Comparison of ENCODE assay signal across 8 cellular contexts in genomic region chr6:75602897-75603395, GRCh38. TPM values are rescaled to one million over a fixed set of nuclear protein-coding genes. Genes with fewer than 3 reads are reported as not detected.
A peak's percentile ranks its signal among the peaks of the same experiment; 100 is the strongest.
DNase-seq lines count a peak whose midpoint lies in the region; ATAC-seq, FAIRE-seq and TF ChIP-seq lines count a peak whose summit lies in the region.

No MANE protein-coding gene starts in this region.

- no peak for FAIRE-seq in RCC 7860 (lab: Jason Lieb, UNC)

- H3K36me3 ChIP-seq in SJCRH30 (0 out of 2 replicates have a peak, but pooled peaks cover 8% of the 10 kb centered on the region), psoas muscle (ENCODE audit: insufficient read depth in 1 of 2, low read depth in 1 of 2) (no peaks in the 10 kb centered on the region)

- H3K27ac Mint-ChIP-seq in activated CD8-positive, alpha-beta memory T cell treated with anti-CD3 and anti-CD28 coated beads, Interleukin-2, amount 10 ng/mL, durations not matched to agents 7 days and 5 days, result peak overlapping the region; percentile 97

- peaks cover 61% of the 10 kb centered on the region for H3K4me1 Mint-ChIP-seq in activated CD8-positive, alpha-beta memory T cell treated with anti-CD3 and anti-CD28 coated beads, Interleukin-2, amount 10 ng/mL, durations not matched to agents 7 days and 5 days

- CTCF ChIA-PET in activated CD8-positive, alpha-beta memory T cell treated with anti-CD3 and anti-CD28 coated beads, Interleukin-2, amount 10 ng/mL, durations not matched to agents 7 days and 5 days (lab: Charles Lee), result interaction anchor here (1.0 to 2.4 kb wide), 2 partner anchors 9 to 17 kb away, joined by 3 to 15 read pairs; no protein-coding TSS in a partner anchor

- intact Hi-C loops in psoas muscle (cut with DNase I), result loop anchor here in 1 of 2 donors (10.0 kb wide), 2 partner anchors 228 to 318 kb away; partner anchors contain the start of gene TMEM30A

- H3K27me3 ChIP-seq in SJCRH30 (no peaks in the 10 kb centered on the region), psoas muscle (ENCODE audit: insufficient read depth in 3 of 3, low read length in 2 of 3) (no peaks in the 10 kb centered on the region)

- H3K36me3 Mint-ChIP-seq in activated CD8-positive, alpha-beta memory T cell treated with anti-CD3 and anti-CD28 coated beads, Interleukin-2, amount 10 ng/mL, durations not matched to agents 7 days and 5 days, result peaks cover 17% of the 10 kb centered on the region

- H3K9me3 ChIP-seq in SJCRH30 (replicated peaks) (no peaks in the 10 kb centered on the region), psoas muscle (no peaks in the 10 kb centered on the region)

- peak overlapping the region; percentile 98 for H3K4me3 Mint-ChIP-seq in activated CD8-positive, alpha-beta memory T cell treated with anti-CD3 and anti-CD28 coated beads, Interleukin-2, amount 10 ng/mL, durations not matched to agents 7 days and 5 days

- peak; percentile 12 for ATAC-seq in activated CD8-positive, alpha-beta memory T cell treated with anti-CD3 and anti-CD28 coated beads, Interleukin-2, amount 10 ng/mL, durations not matched to agents 7 days and 5 days
- peak; percentile 19 for ATAC-seq in HG02798 (IDR thresholded peaks at IDR 0.05; ENCODE audit: poor library complexity, unreplicated experiment)
- no peak for ATAC-seq in psoas muscle

- no peaks in the 10 kb centered on the region for H3K27me3 Mint-ChIP-seq in activated CD8-positive, alpha-beta memory T cell treated with anti-CD3 and anti-CD28 coated beads, Interleukin-2, amount 10 ng/mL, durations not matched to agents 7 days and 5 days

- WGBS in psoas muscle, 3 donors, result 4 to 14% (median 5%) methylated on average over 3 of the region's 3 CpGs

- H3K4me3 ChIP-seq in SJCRH30, result peak overlapping the region; percentile 96
- H3K4me3 ChIP-seq in fibroblast of pulmonary artery (replicated peaks; ENCODE audit: low read depth, low read length), result peak overlapping the region; percentile 75
- peak overlapping the region; percentile 76 for H3K4me3 ChIP-seq in psoas muscle

- no peaks in the 10 kb centered on the region for H3K9me3 Mint-ChIP-seq in activated CD8-positive, alpha-beta memory T cell treated with anti-CD3 and anti-CD28 coated beads, Interleukin-2, amount 10 ng/mL, durations not matched to agents 7 days and 5 days (ENCODE audit: low read depth)

- no peak for TF ChIP-seq CTCF in fibroblast of pulmonary artery (IDR thresholded peaks at IDR 0.05; ENCODE audit: low read length, missing control alignments)
- TF ChIP-seq CTCF in psoas muscle (IDR thresholded peaks at IDR 0.05), result no peak

- H3K27ac ChIP-seq in SJCRH30, result peak overlapping the region; percentile 97
- peak overlapping the region; percentile 98 for H3K27ac ChIP-seq in psoas muscle

- H3K4me1 ChIP-seq in SJCRH30 (peaks cover 7% of the 10 kb centered on the region), psoas muscle (peaks cover 31% of the 10 kb centered on the region)

- DNase-seq in activated CD8-positive, alpha-beta memory T cell treated with anti-CD3 and anti-CD28 coated beads, Interleukin-2, amount 10 ng/mL, durations not matched to agents 7 days and 5 days, result no peak
- no peak for DNase-seq in activated CD8-positive, alpha-beta memory T cell treated with anti-CD3 and anti-CD28 coated beads, Interleukin-2, amount 50 U/mL, for 4 hours
- DNase-seq in SJCRH30 (no peak), fibroblast of pulmonary artery (ENCODE audit: low read depth) (no peak), psoas muscle (no peak), RCC 7860 (ENCODE audit: low spot score) (no peak), retina (no peak)

RNA-seq across cellular contexts. Expression of gene SENP6, which starts 1.3 kb away (rescaled TPM):
- total RNA-seq in activated CD8-positive, alpha-beta memory T cell treated with anti-CD3 and anti-CD28 coated beads, Interleukin-2, amount 10 ng/mL, durations not matched to agents 7 days and 5 days, result 10 to 100 TPM; 79.2 to 80.4 TPM
- total RNA-seq in SJCRH30 (2014; rRNA removed; shearing (Covaris generic)), result 65.8 and 78.1 TPM in 2 replicates
- 10 to 100 TPM; 51.5 to 69.5 (median 63.8) TPM for total RNA-seq in psoas muscle
- polyA plus RNA-seq in psoas muscle, result 10 to 100 TPM; 17.6 to 44.8 (median 19.2) TPM

Comparison
In these comparisons a context has a peak if more than half of its experiments do, and no peak if none do; other contexts are left out.
1. ATAC-seq: peak in activated CD8-positive, alpha-beta memory T cell treated with anti-CD3 and anti-CD28 coated beads, Interleukin-2, amount 10 ng/mL, durations not matched to agents 7 days and 5 days (single experiment) and HG02798 (single experiment); none in psoas muscle (0 of 4).
2. Peak in every context shown above with its lines, with median percentiles within 50 percentile points of each other: H3K4me3 ChIP-seq.